Comparison of ENCODE assay signal across 6 cellular contexts in genomic region chr12:43120189-43120588, GRCh38.
"Had no signal": no experiment of that assay in that cellular context is flagged by ENCODE, and none has a peak within 500 bp of the region (broad histone marks: within the 10 kb centered on the region; RNA-seq: fewer than 3 reads in every experiment).

No MANE protein-coding gene starts in this region.

- DNase-seq: GOT3, H7, HCEC 1CT, KBM-7 had no signal

- FAIRE-seq: HepG2 had no signal

- ATAC-seq: HepG2 had no signal

- H3K27ac ChIP-seq: HL-60 had no signal
